ENCODE assay signal across 25 cellular contexts in the genomic region with DNA sequence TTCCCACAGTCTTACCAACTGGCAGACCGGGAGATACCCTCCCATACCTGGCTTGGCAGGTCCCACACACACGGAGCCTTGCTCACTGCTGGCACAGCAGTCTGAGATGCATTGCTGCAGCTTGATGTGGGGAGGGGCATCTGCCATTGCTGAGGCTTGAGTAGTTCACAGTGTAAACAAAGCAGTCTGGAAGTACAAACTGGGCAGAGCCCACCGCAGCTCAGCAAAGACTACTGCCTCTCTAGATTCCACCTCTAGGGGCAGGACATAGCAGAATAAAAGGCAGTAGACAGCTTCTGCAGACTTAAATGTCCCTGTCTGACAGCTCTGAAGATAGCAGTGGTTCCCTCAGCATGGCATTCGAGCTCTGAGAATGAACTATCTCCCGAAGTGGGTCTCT.
"Had no signal": no experiment of that assay in that cellular context is flagged by ENCODE, and none has a peak within 500 bp of the region (broad histone marks: within the 10 kb centered on the region; RNA-seq: fewer than 3 reads in every experiment).

No MANE protein-coding gene starts in this region.

- H3K4me3 ChIP-seq: dorsolateral prefrontal cortex, gastrocnemius medialis, left lung, neural progenitor cell, ovary, psoas muscle, skin epidermis, spleen, testis, tibial artery had no signal

- H3K9me3 Mint-ChIP-seq: nephron, neural progenitor cell, type B pancreatic cell had no signal

- H3K4me1 ChIP-seq: gastrocnemius medialis, left lung, neural progenitor cell, psoas muscle, spleen, testis, tibial artery had no signal

- H3K27ac ChIP-seq: dorsolateral prefrontal cortex, epithelial cell of prostate, gastrocnemius medialis, left lung, neural progenitor cell, ovary, psoas muscle, skin epidermis, spleen, testis, tibial artery had no signal

- H3K9me3 ChIP-seq: gastrocnemius medialis, left lung, ovary, psoas muscle, testis, tibial artery had no signal

- H3K27me3 Mint-ChIP-seq: stimulated activated memory B cell treated with anti-CD40 and anti-IgM and Interleukin-4, amounts not matched to agents 10 μg/mL and 1 μg/mL and 100 μg/mL, for 72 hours; type B pancreatic cell had no signal

- H3K27ac Mint-ChIP-seq: naive thymus-derived CD4-positive, alpha-beta T cell; nephron; neural progenitor cell; stimulated activated memory B cell treated with anti-CD40 and anti-IgM and Interleukin-4, amounts not matched to agents 10 μg/mL and 1 μg/mL and 100 μg/mL, for 72 hours; type B pancreatic cell had no signal

- H3K36me3 ChIP-seq: gastrocnemius medialis, left lung, neural progenitor cell, ovary, spleen, tibial artery had no signal

- H3K4me1 Mint-ChIP-seq: nephron; neural progenitor cell; stimulated activated memory B cell treated with anti-CD40 and anti-IgM and Interleukin-4, amounts not matched to agents 10 μg/mL and 1 μg/mL and 100 μg/mL, for 72 hours had no signal

- DNase-seq: dorsolateral prefrontal cortex; effector CD4-positive, alpha-beta T cell; foreskin fibroblast; gastrocnemius medialis; head of caudate nucleus; left cardiac atrium; left lung; mesenchymal stem cell; midbrain; naive thymus-derived CD4-positive, alpha-beta T cell; nucleus accumbens; ovary; psoas muscle; spleen; stimulated activated CD4-positive, alpha-beta T cell treated with anti-CD3 and anti-CD28 coated beads, Interleukin-4, amount 100 ng/mL, for 4 hours; stimulated activated naive CD8-positive, alpha-beta T cell treated with anti-CD3 and anti-CD28 coated beads, Interleukin-15, Interleukin-2, amounts not matched to agents 100 U/mL and 50 U/mL, for 24 hours; substantia nigra; testis; tibial artery had no signal

- H3K27me3 ChIP-seq: gastrocnemius medialis, left lung, neural progenitor cell, ovary, testis, tibial artery had no signal

- H3K36me3 Mint-ChIP-seq: naive thymus-derived CD4-positive, alpha-beta T cell; stimulated activated memory B cell treated with anti-CD40 and anti-IgM and Interleukin-4, amounts not matched to agents 10 μg/mL and 1 μg/mL and 100 μg/mL, for 72 hours; type B pancreatic cell had no signal

- H3K4me3 Mint-ChIP-seq: naive thymus-derived CD4-positive, alpha-beta T cell; nephron; neural progenitor cell; stimulated activated memory B cell treated with anti-CD40 and anti-IgM and Interleukin-4, amounts not matched to agents 10 μg/mL and 1 μg/mL and 100 μg/mL, for 72 hours; type B pancreatic cell had no signal
